ENCODE assay signal across 16 cellular contexts in the genomic region with DNA sequence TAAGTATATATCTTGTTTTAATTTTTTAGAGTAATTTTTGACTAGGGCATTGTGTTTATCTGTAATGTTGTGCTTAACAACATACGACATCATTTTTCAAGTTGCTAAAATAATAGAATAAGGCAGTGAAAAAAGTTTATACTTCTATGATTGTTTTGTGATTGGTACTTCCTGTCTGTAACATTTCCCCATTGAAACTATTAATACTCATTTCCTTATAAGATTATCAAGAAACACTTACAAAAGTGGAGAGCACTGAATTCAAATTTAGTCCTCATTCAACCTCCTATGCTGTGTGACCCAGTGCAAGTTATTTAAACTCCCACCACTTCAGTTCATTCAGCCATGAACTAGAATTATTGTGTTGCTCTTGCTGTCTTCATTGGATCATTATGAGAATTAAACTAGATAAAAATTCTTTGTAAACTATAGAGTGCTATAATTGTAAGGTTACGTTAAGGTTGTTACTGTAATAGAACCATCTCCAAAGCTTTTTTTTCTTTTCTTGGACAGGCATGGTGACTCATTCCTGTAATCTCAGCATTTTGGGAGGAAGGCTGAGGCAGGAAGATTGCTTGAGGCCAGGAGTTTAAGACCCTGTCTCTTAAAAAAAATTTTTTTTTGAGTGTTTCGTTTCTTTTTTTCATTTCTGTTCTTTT. TPM values are rescaled to one million over a fixed set of nuclear protein-coding genes. Genes with fewer than 3 reads are reported as not detected.
DNase-seq lines count a peak whose midpoint lies in the region; ATAC-seq and TF ChIP-seq lines count a peak whose summit lies in the region.
"Had no signal": no experiment of that assay in that cellular context is flagged by ENCODE, and none has a peak within 500 bp of the region (broad histone marks: within the 10 kb centered on the region; RNA-seq: fewer than 3 reads in every experiment).

No MANE protein-coding gene starts in this region.

- H3K27me3 ChIP-seq in SK-N-SH (ENCODE audit: insufficient read depth) (no peaks in the 10 kb centered on the region), fibroblast of lung (ENCODE audit: control insufficient read depth, insufficient read depth, low read length) (no peaks in the 10 kb centered on the region), smooth muscle cell (ENCODE audit: low read depth) (no peaks in the 10 kb centered on the region)
- H3K27me3 ChIP-seq: upper lobe of left lung had no signal

- H3K27me3 Mint-ChIP-seq in T-helper 2 cell treated with Interferon-gamma antibody and Interleukin-4, amounts not matched to agents 5 μg/mL and 100 μg/mL, for 36 hours (ENCODE audit: low read depth) = no peaks in the 10 kb centered on the region
- H3K27me3 Mint-ChIP-seq: central memory CD8-positive, alpha-beta T cell had no signal

- H3K4me2 ChIP-seq in SK-N-SH (peak overlapping the region; percentile 51), fibroblast of lung (ENCODE audit: extremely low read depth, insufficient read depth, low read length) (peak overlapping the region; percentile 82), smooth muscle cell (peak overlapping the region; percentile 53)

- peaks cover 60% of the 10 kb centered on the region for H3K79me2 ChIP-seq in SK-N-SH (ENCODE audit: insufficient read depth)
- H3K79me2 ChIP-seq in fibroblast of lung (ENCODE audit: control insufficient read depth, insufficient read depth, low read length) = peaks cover 15% of the 10 kb centered on the region
- peaks cover 18% of the 10 kb centered on the region for H3K79me2 ChIP-seq in smooth muscle cell (ENCODE audit: low read depth)

- H3K9ac ChIP-seq in SK-N-SH = peak overlapping the region; percentile 16; the same call in 1 of the 2 replicates
- no peak overlapping the region for H3K9ac ChIP-seq in fibroblast of lung (ENCODE audit: insufficient read depth, low read length)
- peak overlapping the region; percentile 72 for H3K9ac ChIP-seq in smooth muscle cell (ENCODE audit: low read depth)

- H3K4me3 ChIP-seq in SK-N-SH (ENCODE audit: low read depth in 2 of 2, low read length in 1 of 2) (peak overlapping the region in 1 of 2 experiments; percentile 14; a peak in 2 of 4 replicates), fibroblast of lung (replicated peaks in 1 of 4; ENCODE audit: control extremely low read depth in 1 of 4, insufficient read depth in 1 of 4, low read depth in 3 of 4, low read length in 4 of 4) (peak overlapping the region in 2 of 4 experiments; percentile 16 to 53), smooth muscle cell (peak overlapping the region; percentile 9)
- H3K4me3 ChIP-seq: lung, upper lobe of left lung had no signal

- no peak overlapping the region for H3K4me3 Mint-ChIP-seq in T-helper 2 cell treated with Interferon-gamma antibody and Interleukin-4, amounts not matched to agents 5 μg/mL and 100 μg/mL, for 36 hours
- H3K4me3 Mint-ChIP-seq: central memory CD8-positive, alpha-beta T cell; T-helper 1 cell treated with Interleukin-12 subunit alpha and Interleukin-12 subunit beta and Interleukin-4 antibody, amounts not matched to agents 30 μg/mL and 1 μg/mL, for 36 hours had no signal

- no peaks in the 10 kb centered on the region for H3K9me3 ChIP-seq in SK-N-SH
- no peaks in the 10 kb centered on the region for H3K9me3 ChIP-seq in fibroblast of lung (ENCODE audit: control insufficient read depth, insufficient read depth, low read depth, low read length)
- no peaks in the 10 kb centered on the region for H3K9me3 ChIP-seq in smooth muscle cell (replicated peaks; ENCODE audit: low read depth)
- H3K9me3 ChIP-seq: HAP-1, upper lobe of left lung had no signal

- CTCF ChIA-PET in SK-N-SH (lab: Yijun Ruan, JAX) = interaction anchor here (1.3 kb wide), 1 partner anchor 8 kb away, joined by 4 read pairs; no protein-coding TSS in a partner anchor

- TF ChIP-seq CTCF in SK-N-SH (IDR thresholded peaks at IDR 0.05) = no peak
- TF ChIP-seq CTCF in fibroblast of lung (conservative IDR thresholded peaks at IDR 0.05 in 1 of 2, IDR thresholded peaks at IDR 0.05 in 1 of 2; ENCODE audit: low read depth in 1 of 2, low read length in 2 of 2) = no peak
- TF ChIP-seq CTCF in smooth muscle cell (IDR thresholded peaks at IDR 0.05; ENCODE audit: borderline replicate concordance, insufficient read depth, poor library complexity, severe bottlenecking) = no peak

- peak overlapping the region; percentile 60 to 91 for H3K27ac ChIP-seq in SK-N-SH (ENCODE audit: low read depth in 2 of 2, low read length in 1 of 2)
- H3K27ac ChIP-seq in fibroblast of lung (ENCODE audit: insufficient read depth, low read length) = peak overlapping the region; percentile 56
- H3K27ac ChIP-seq in smooth muscle cell (ENCODE audit: low read depth) = peak overlapping the region; percentile 88
- H3K27ac ChIP-seq: upper lobe of left lung had no signal

- no peak overlapping the region for H2AFZ ChIP-seq in SK-N-SH (ENCODE audit: low read depth)
- no peak overlapping the region for H2AFZ ChIP-seq in fibroblast of lung (ENCODE audit: low read length)
- H2AFZ ChIP-seq in smooth muscle cell (ENCODE audit: low read depth) = no peak overlapping the region

- no peaks in the 10 kb centered on the region for H3K9me2 ChIP-seq in SK-N-SH

- no peak for DNase-seq in T-helper 2 cell treated with Interferon-gamma antibody and Interleukin-4, amounts not matched to agents 5 μg/mL and 100 μg/mL, for 36 hours (ENCODE audit: low spot score)
- no peak for DNase-seq in T-helper 2 cell
- DNase-seq in SK-N-SH = no peak
- DNase-seq in fibroblast of lung (ENCODE audit: low read depth in 2 of 2) = peak; percentile 59 to 71
- DNase-seq in smooth muscle cell (lab: John Stamatoyannopoulos, UW; ENCODE audit: unreplicated experiment) = no peak
- no peak for DNase-seq in activated effector memory CD4-positive, alpha-beta T cell treated with Interleukin-2 at 50 U/mL for 16 hours
- DNase-seq: foreskin melanocyte, MM.1S, NCI-H82, upper lobe of left lung had no signal

- H4K20me1 ChIP-seq in SK-N-SH (ENCODE audit: insufficient read depth) = no peaks in the 10 kb centered on the region
- no peaks in the 10 kb centered on the region for H4K20me1 ChIP-seq in fibroblast of lung (ENCODE audit: control insufficient read depth, extremely low read depth, insufficient read depth, low read length)
- peaks cover 3% of the 10 kb centered on the region for H4K20me1 ChIP-seq in smooth muscle cell (ENCODE audit: low read depth)

- H3F3A ChIP-seq in SK-N-SH (replicated peaks; ENCODE audit: insufficient read depth) (peaks cover 29% of the 10 kb centered on the region), smooth muscle cell (ENCODE audit: low read depth) (no peaks in the 10 kb centered on the region)

- no peak for TF ChIP-seq EP300 in SK-N-SH (IDR thresholded peaks at IDR 0.05; ENCODE audit: borderline replicate concordance in 1 of 2, low read depth in 1 of 2, low read length in 1 of 2)

- peaks cover 17% of the 10 kb centered on the region for H3K4me1 Mint-ChIP-seq in T-helper 2 cell treated with Interferon-gamma antibody and Interleukin-4, amounts not matched to agents 5 μg/mL and 100 μg/mL, for 36 hours (ENCODE audit: low read depth)

- ATAC-seq in HG03025 (IDR thresholded peaks at IDR 0.05; ENCODE audit: low FRiP score, unreplicated experiment) = no peak
- ATAC-seq in GM18520 (IDR thresholded peaks at IDR 0.05; ENCODE audit: unreplicated experiment) = no peak

- H3K36me3 Mint-ChIP-seq in T-helper 2 cell treated with Interferon-gamma antibody and Interleukin-4, amounts not matched to agents 5 μg/mL and 100 μg/mL, for 36 hours (ENCODE audit: low read depth) = peaks cover 25% of the 10 kb centered on the region

- no peaks in the 10 kb centered on the region for H3K9me3 Mint-ChIP-seq in T-helper 2 cell treated with Interferon-gamma antibody and Interleukin-4, amounts not matched to agents 5 μg/mL and 100 μg/mL, for 36 hours
- H3K9me3 Mint-ChIP-seq: central memory CD8-positive, alpha-beta T cell; T-helper 1 cell treated with Interleukin-12 subunit alpha and Interleukin-12 subunit beta and Interleukin-4 antibody, amounts not matched to agents 30 μg/mL and 1 μg/mL, for 36 hours had no signal

- H3K4me1 ChIP-seq in SK-N-SH (ENCODE audit: control insufficient read depth in 1 of 2, insufficient read depth in 2 of 2, low read depth in 1 of 2, low read length in 1 of 2) (peaks cover 4 to 27% of the 10 kb centered on the region in 2 experiments; a peak in 2 of 4 replicates), fibroblast of lung (ENCODE audit: control insufficient read depth, extremely low read depth, insufficient read depth, low read length) (peaks cover 13% of the 10 kb centered on the region), smooth muscle cell (ENCODE audit: low read depth) (peaks cover 24% of the 10 kb centered on the region)

- TF ChIP-seq RAD21 in SK-N-SH (IDR thresholded peaks at IDR 0.05; ENCODE audit: low read length) = no peak

- peak overlapping the region; percentile 0 for H3K27ac Mint-ChIP-seq in T-helper 2 cell treated with Interferon-gamma antibody and Interleukin-4, amounts not matched to agents 5 μg/mL and 100 μg/mL, for 36 hours
- H3K27ac Mint-ChIP-seq: T-helper 1 cell treated with Interleukin-12 subunit alpha and Interleukin-12 subunit beta and Interleukin-4 antibody, amounts not matched to agents 30 μg/mL and 1 μg/mL, for 36 hours had no signal

- 14% methylated on average over 3 of the region's 3 CpGs for WGBS in SK-N-SH (ENCODE audit: low lambda C conversion rate)
- 41% methylated on average over 3 of the region's 3 CpGs for WGBS in smooth muscle cell (ENCODE audit: low lambda C conversion rate)

- H3K36me3 ChIP-seq in SK-N-SH (replicated peaks in 1 of 2; ENCODE audit: control insufficient read depth in 1 of 2, insufficient read depth in 2 of 2, low read length in 1 of 2) = peaks cover 45 to 51% of the 10 kb centered on the region in 2 experiments
- H3K36me3 ChIP-seq in fibroblast of lung (ENCODE audit: control insufficient read depth, insufficient read depth, low read length) = peaks cover 2% of the 10 kb centered on the region
- H3K36me3 ChIP-seq in smooth muscle cell (ENCODE audit: low read depth) = peaks cover 9% of the 10 kb centered on the region

- POLR2A ChIA-PET in SK-N-SH (lab: Yijun Ruan, JAX) = no interaction called here

TF ChIP-seq in SK-N-SH, 30 proteins besides CTCF, POLR2A, EP300 and RAD21 (continues in another document):
- TF ChIP-seq GATA2 (CRISPR knock-in tag; IDR thresholded peaks at IDR 0.05) (no peak), SMC3 (IDR thresholded peaks at IDR 0.05; ENCODE audit: low read depth, low read length) (no peak), SIN3A (IDR thresholded peaks at IDR 0.05; ENCODE audit: borderline replicate concordance, low read depth, low read length) (no peak)

RNA-seq across cellular contexts. Expression of a gene that starts 2.8 kb away (rescaled TPM):
- polyA plus RNA-seq in SK-N-SH (2012; rRNA removed) (6.8 and 8.2 TPM in 2 replicates), fibroblast of lung (14.0 and 14.1 TPM in 2 replicates), smooth muscle cell (6.0 and 8.2 TPM in 2 replicates)
- polyA plus RNA-seq in SK-N-SH (2012; cell fraction: cytosol; rRNA removed) = 8.7 and 11.7 TPM in 2 replicates
- 6.9 and 11.9 TPM in 2 replicates for polyA plus RNA-seq in SK-N-SH (2012; cell fraction: nucleus; rRNA removed)
- total RNA-seq in fibroblast of lung (19.2 and 19.3 TPM in 2 replicates), smooth muscle cell (20.9 and 22.4 TPM in 2 replicates)
- polyA plus RNA-seq in fibroblast of lung (2012) = 7.6 and 8.2 TPM in 2 replicates
- 0.19 and 0.39 TPM in 2 replicates for polyA minus RNA-seq in fibroblast of lung (ENCODE audit: low replicate concordance)

Comparison
In these comparisons a context has a peak if more than half of its experiments do, and no peak if none do; other contexts are left out.
1. DNase-seq: peak in fibroblast of lung (2 of 2); none in T-helper 2 cell treated with Interferon-gamma antibody and Interleukin-4, amounts not matched to agents 5 μg/mL and 100 μg/mL, for 36 hours (single experiment), T-helper 2 cell (0 of 5), SK-N-SH (single experiment), smooth muscle cell (single experiment) and activated effector memory CD4-positive, alpha-beta T cell treated with Interleukin-2 at 50 U/mL for 16 hours (single experiment).
2. Peak in every context shown above with its lines, with median percentiles within 50 percentile points of each other: H3K27ac ChIP-seq and H3K4me2 ChIP-seq.